In the genomic region with DNA sequence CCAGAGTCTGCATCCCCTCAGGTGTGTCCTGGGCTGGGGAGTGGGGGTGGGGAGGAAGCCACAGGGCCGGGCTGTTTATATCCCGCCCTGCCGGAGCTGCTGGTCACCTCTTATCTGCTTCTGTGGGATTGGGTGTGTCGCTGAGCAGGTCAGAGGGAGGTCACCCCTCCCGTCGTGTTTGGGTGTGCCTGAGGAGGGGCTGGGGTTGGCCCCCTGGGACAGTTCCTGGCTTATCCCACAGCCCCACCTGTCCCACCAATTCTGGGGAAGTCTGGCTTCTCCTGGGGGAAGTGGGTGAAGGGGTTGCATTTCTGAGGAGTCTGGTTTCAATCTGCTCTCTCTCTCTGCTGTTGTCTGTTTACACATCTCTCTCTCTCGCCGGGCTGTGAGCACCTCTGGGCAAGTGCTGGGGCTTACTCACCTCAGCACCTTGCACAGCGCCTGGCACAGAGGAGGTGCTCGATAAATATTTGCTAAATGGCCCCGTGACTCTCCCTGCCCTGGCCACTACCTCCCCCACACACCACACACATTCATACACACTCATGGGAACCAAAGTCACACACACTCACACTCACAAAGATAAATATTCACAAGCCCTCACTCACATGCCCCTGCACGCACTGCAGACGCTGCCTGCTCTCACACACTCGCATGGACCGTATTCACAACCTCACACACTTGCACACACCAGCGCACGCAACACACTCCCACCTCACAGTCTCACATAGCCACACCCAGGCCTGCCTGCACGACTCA, we compare ENCODE assay signal across 10 cellular contexts. TPM values are rescaled to one million over a fixed set of nuclear protein-coding genes. Genes with fewer than 3 reads are reported as not detected.
DNase-seq lines count a peak whose midpoint lies in the region; TF ChIP-seq lines count a peak whose summit lies in the region.
"Had no signal": no experiment of that assay in that cellular context is flagged by ENCODE, and none has a peak within 500 bp of the region (broad histone marks: within the 10 kb centered on the region; RNA-seq: fewer than 3 reads in every experiment).

No MANE protein-coding gene starts in this region.

- DNase-seq in H9 (no peak), NCI-H69 (lab: John Stamatoyannopoulos, UW) (peak; percentile 96), posterior vena cava (ENCODE audit: low spot score) (peak; percentile 60), Kasumi-1 (lab: John Stamatoyannopoulos, UW) (no peak)
- no peak for DNase-seq in activated CD4-positive, CD25-positive, alpha-beta regulatory T cell (lab: John Stamatoyannopoulos, UW)
- no peak for DNase-seq in stimulated activated CD4-positive, alpha-beta T cell treated with anti-CD3 and anti-CD28 coated beads, Interleukin-4, amount 100 ng/mL, for 1 hour
- no peak for DNase-seq in activated CD4-positive, CD25-positive, alpha-beta regulatory T cell treated with anti-CD3 and anti-CD28 coated beads, Interleukin-2, amount 50 U/mL, for 72 hours
- DNase-seq: activated naive CD4-positive, alpha-beta T cell treated with Interleukin-2 at 50 U/mL for 16 hours had no signal

- no peaks in the 10 kb centered on the region for H4K20me1 ChIP-seq in H9 (ENCODE audit: control insufficient read depth, insufficient read depth, insufficient read length)

- no peak overlapping the region for H2BK12ac ChIP-seq in H9 (ENCODE audit: insufficient read length, low read depth, low read length)

- H2BK120ac ChIP-seq in H9 (ENCODE audit: low read depth, low read length, poor library complexity, severe bottlenecking): no peak overlapping the region

- TF ChIP-seq CTCF in H9 (conservative IDR thresholded peaks at IDR 0.05): no peak

- no CpG with 5 or more reads among the region's 18 CpGs for WGBS in H9 (ENCODE audit: extremely low coverage, insufficient read length, low lambda C conversion rate)
- WGBS in esophagus, 2 donors: 34 to 35% methylated on average over 18 of the region's 18 CpGs

- no peak overlapping the region for H4K91ac ChIP-seq in H9 (ENCODE audit: insufficient read length, low read depth, low read length)

- no peak overlapping the region for H2BK20ac ChIP-seq in H9 (ENCODE audit: low read depth, low read length, poor library complexity, severe bottlenecking)

- no peaks in the 10 kb centered on the region for H3K79me1 ChIP-seq in H9 (ENCODE audit: insufficient read depth, low read depth, low read length, poor library complexity, severe bottlenecking)

- H3K56ac ChIP-seq in H9 (ENCODE audit: insufficient read length, low read depth, low read length): no peak overlapping the region

- H3T11ph ChIP-seq in H9 (ENCODE audit: low read length): no peak overlapping the region

- no peak overlapping the region for H2AK5ac ChIP-seq in H9 (ENCODE audit: insufficient read length, low read length)

- intact Hi-C loops in posterior vena cava (cut with DNase I): no loop called here

- no peak overlapping the region for H2AFZ ChIP-seq in H9 (ENCODE audit: low read length)

- no peak overlapping the region for H3K9ac ChIP-seq in H9 (ENCODE audit: extremely low read depth, insufficient read length, low read length)

- H3K79me2 ChIP-seq in H9 (ENCODE audit: insufficient read depth, low read length): no peaks in the 10 kb centered on the region

- peak overlapping the region in 1 of 3 experiments; percentile 14; a peak in 2 of 7 replicates for H3K27ac Mint-ChIP-seq in H9

- H3K36me3 ChIP-seq in esophagus (ENCODE audit: control insufficient read depth in 2 of 2, insufficient read depth in 2 of 2, low read length in 1 of 2): peaks cover 8 to 16% of the 10 kb centered on the region in 2 donors
- H3K36me3 ChIP-seq: SJSA1 had no signal

- no peak overlapping the region for H3K4me2 ChIP-seq in H9 (ENCODE audit: insufficient read depth, insufficient read length, low read length)

- H3K27ac ChIP-seq in H9 (ENCODE audit: insufficient read length, low read depth, low read length) (no peak overlapping the region), esophagus (ENCODE audit: low read depth in 2 of 2, low read length in 1 of 2) (peak overlapping the region; percentile 93 to 96)
- H3K27ac ChIP-seq: SJSA1 had no signal

- H3K18ac ChIP-seq in H9 (ENCODE audit: insufficient read length, low read depth, low read length): no peak overlapping the region

- H3K14ac ChIP-seq in H9 (ENCODE audit: insufficient read depth, low read length): peak overlapping the region; percentile 52; the same call in 1 of the 2 replicates

- peak overlapping the region in 1 of 2 experiments; percentile 19; a peak in 3 of 5 replicates for H3K4me3 Mint-ChIP-seq in H9

- H3K9me3 Mint-ChIP-seq in H9: no peaks in the 10 kb centered on the region

- H3K23ac ChIP-seq in H9 (ENCODE audit: insufficient read length, low read depth, low read length): no peak overlapping the region

- peaks cover 0 to 29% (median 23%) of the 10 kb centered on the region in 3 experiments; a peak in 4 of 7 replicates for H3K36me3 Mint-ChIP-seq in H9 (ENCODE audit: insufficient read depth in 1 of 3, low read depth in 3 of 3)

- H4K5ac ChIP-seq in H9 (ENCODE audit: insufficient read length, low read depth, low read length): no peak overlapping the region

- H3K4me3 ChIP-seq in esophagus (ENCODE audit: low read depth in 1 of 2, low read length in 2 of 2): peak overlapping the region in 1 of 2 donors; percentile 8
- H3K4me3 ChIP-seq: SJSA1 had no signal

- H2BK15ac ChIP-seq in H9 (ENCODE audit: low read depth, low read length): no peak overlapping the region

- H3K4me1 ChIP-seq in H9 (ENCODE audit: insufficient read depth, low read length) (no peaks in the 10 kb centered on the region; the same call in 1 of the 2 replicates), esophagus (ENCODE audit: control insufficient read depth in 2 of 2, insufficient read depth in 2 of 2, low read length in 1 of 2) (peaks cover 4 to 16% of the 10 kb centered on the region in 2 donors)

- no peaks in the 10 kb centered on the region for H3K9me3 ChIP-seq in H9 (ENCODE audit: control insufficient read depth, low read depth, low read length)
- no peaks in the 10 kb centered on the region for H3K9me3 ChIP-seq in esophagus (ENCODE audit: control insufficient read depth in 2 of 2, insufficient read depth in 1 of 2, low read depth in 1 of 2, low read length in 1 of 2)
- H3K9me3 ChIP-seq: SJSA1 had no signal

- H3K23me2 ChIP-seq in H9 (ENCODE audit: insufficient read length, low read depth, low read length, poor library complexity, severe bottlenecking): no peaks in the 10 kb centered on the region

- H4K8ac ChIP-seq in H9 (replicated peaks; ENCODE audit: insufficient read length, low read depth, low read length): no peak overlapping the region

- H3K4me1 Mint-ChIP-seq in H9: peaks cover 15 to 24% of the 10 kb centered on the region in 2 experiments

- H3K27me3 ChIP-seq in H9 (ENCODE audit: insufficient read depth, low read length): no peaks in the 10 kb centered on the region; the same call in 1 of the 2 replicates
- H3K27me3 ChIP-seq in esophagus (ENCODE audit: control insufficient read depth in 1 of 2, insufficient read depth in 2 of 2, low read length in 2 of 2): no peaks in the 10 kb centered on the region
- H3K27me3 ChIP-seq: SJSA1 had no signal

- no peak overlapping the region for H2BK5ac ChIP-seq in H9 (ENCODE audit: insufficient read length, low read length)

- H3K4ac ChIP-seq in H9 (ENCODE audit: low read depth, low read length): no peak overlapping the region

- H3K27me3 Mint-ChIP-seq in H9 (ENCODE audit: low read depth): peaks cover 2% of the 10 kb centered on the region

RNA-seq across cellular contexts. Expression of a gene that starts 8.3 kb away (rescaled TPM):
- total RNA-seq in H9 (2021): 9.1 and 10.4 TPM in 2 replicates
- polyA plus RNA-seq in esophagus: 100 to 1,000 TPM; 440 to 749 TPM
- under 1 TPM; 0.37 to 0.48 TPM for total RNA-seq in posterior vena cava

RNA-seq across cellular contexts. Expression of a gene that starts 36.2 kb away (rescaled TPM):
- 49.2 and 49.9 TPM in 2 replicates for total RNA-seq in H9 (2021)
- polyA plus RNA-seq in esophagus: 10 to 100 TPM; 45.3 to 52.3 TPM
- total RNA-seq in posterior vena cava: 10 to 100 TPM; 29.1 to 38.7 TPM

Comparison
In these comparisons a context has a peak if more than half of its experiments do, and no peak if none do; other contexts are left out.
1. DNase-seq: peak in NCI-H69 (single experiment) and posterior vena cava (single experiment); none in H9 (single experiment), activated CD4-positive, CD25-positive, alpha-beta regulatory T cell (0 of 4), stimulated activated CD4-positive, alpha-beta T cell treated with anti-CD3 and anti-CD28 coated beads, Interleukin-4, amount 100 ng/mL, for 1 hour (single experiment), activated CD4-positive, CD25-positive, alpha-beta regulatory T cell treated with anti-CD3 and anti-CD28 coated beads, Interleukin-2, amount 50 U/mL, for 72 hours (single experiment) and Kasumi-1 (0 of 2).